In the genomic region with DNA sequence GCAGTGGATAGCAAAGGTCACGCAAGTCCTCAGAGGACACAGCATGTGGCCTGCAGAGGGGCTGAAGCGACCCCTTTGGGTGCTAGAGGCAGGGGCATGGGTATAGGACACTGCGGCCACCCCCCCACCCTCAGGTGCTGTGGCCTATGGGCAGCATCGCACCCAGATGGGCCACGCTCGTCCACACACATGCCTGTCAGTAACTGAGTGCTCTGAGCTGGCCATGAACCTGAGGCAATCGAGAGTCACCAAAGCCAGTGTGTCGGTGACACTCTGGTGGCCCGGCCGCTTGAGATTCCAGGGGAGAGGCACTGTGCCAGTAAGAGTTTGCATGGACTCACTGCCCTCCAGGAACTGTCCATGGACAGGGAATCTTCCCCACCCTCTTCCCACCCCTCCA, we compare ENCODE assay signal across 1 cellular context.
TF ChIP-seq lines count a peak whose summit lies in the region.

No MANE protein-coding gene starts in this region.

TF ChIP-seq in endothelial cell of umbilical vein, 7 proteins besides CTCF, POLR2A, EP300 and RAD21:
- TF ChIP-seq JUN (IDR thresholded peaks at IDR 0.05; ENCODE audit: borderline replicate concordance, insufficient read depth, insufficient read length, low read depth) (no peak), MYC (IDR thresholded peaks at IDR 0.05; ENCODE audit: low read depth, low read length) (no peak), POLR2AphosphoS5 (IDR thresholded peaks at IDR 0.05; ENCODE audit: insufficient read depth, low read depth, low read length) (no peak), FOS (IDR thresholded peaks at IDR 0.05; ENCODE audit: borderline replicate concordance, insufficient read depth, low read length) (no peak)
TF ChIP-seq in endothelial cell of umbilical vein: peak in this region for 0.
